In the genomic region with DNA sequence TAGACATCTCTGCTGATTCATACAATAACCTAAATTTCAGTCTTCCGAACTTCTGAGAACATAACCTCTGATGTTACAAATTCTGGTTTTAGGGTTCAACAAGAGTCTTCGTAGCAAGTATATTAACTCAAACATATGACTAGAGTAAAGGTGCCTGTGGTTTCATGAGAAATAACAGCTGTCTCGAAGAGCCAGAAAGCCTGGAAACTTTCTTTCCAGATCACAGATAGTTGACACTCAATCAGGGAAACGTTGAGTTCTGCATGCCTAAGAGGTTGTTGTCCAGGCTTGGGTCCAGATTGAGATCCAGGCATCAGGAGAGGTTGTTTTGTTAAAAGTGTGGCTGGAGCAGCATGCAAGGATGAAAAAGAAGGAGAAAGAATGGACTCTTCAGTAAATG, we compare ENCODE assay signal across 22 cellular contexts.
"Had no signal": no experiment of that assay in that cellular context is flagged by ENCODE, and none has a peak within 500 bp of the region (broad histone marks: within the 10 kb centered on the region; RNA-seq: fewer than 3 reads in every experiment).

No MANE protein-coding gene starts in this region.

- H3K27ac ChIP-seq: epithelial cell of prostate, esophagus muscularis mucosa, heart left ventricle, pancreas, suprapubic skin, thyroid gland had no signal

- H3K4me1 ChIP-seq: heart left ventricle, pancreas, suprapubic skin, thyroid gland had no signal

- ATAC-seq: heart left ventricle; left colon; left ventricle myocardium superior; natural killer cell; pancreas; right cardiac atrium; stimulated activated effector memory CD8-positive, alpha-beta T cell treated with anti-CD3 and anti-CD28 coated beads, Interleukin-12 subunit alpha, Interleukin-12 subunit beta, amount 100 ng/mL, for 72 hours; stimulated activated naive CD8-positive, alpha-beta T cell treated with anti-CD3 and anti-CD28 coated beads, Interleukin-15, Interleukin-2, amounts not matched to agents 100 U/mL and 50 U/mL, for 24 hours had no signal

- H3K4me3 ChIP-seq: esophagus muscularis mucosa, heart left ventricle, lung, pancreas, suprapubic skin, thyroid gland had no signal

- H3K9me3 ChIP-seq: esophagus muscularis mucosa, heart left ventricle, pancreas, suprapubic skin, thyroid gland had no signal

- H3K36me3 Mint-ChIP-seq: natural killer cell; stimulated activated effector memory CD8-positive, alpha-beta T cell treated with anti-CD3 and anti-CD28 coated beads, Interleukin-12 subunit alpha, Interleukin-12 subunit beta, amount 100 ng/mL, for 72 hours; type B pancreatic cell had no signal

- DNase-seq: cortex of kidney; effector memory CD4-positive, alpha-beta T cell; heart left ventricle; hippocampal formation; left colon; left ventricle myocardium superior; mesendoderm; natural killer cell; pancreas; right cardiac atrium; stimulated activated CD4-positive, alpha-beta T cell treated with anti-CD3 and anti-CD28 coated beads, Interleukin-4, amount 100 ng/mL, for 1 hour; stimulated activated CD8-positive, alpha-beta memory T cell treated with anti-CD3 and anti-CD28 coated beads, Interleukin-4, amount 100 ng/mL, for 48 hours; stimulated activated naive CD8-positive, alpha-beta T cell treated with anti-CD3 and anti-CD28 coated beads, Interleukin-15, Interleukin-2, amounts not matched to agents 100 U/mL and 50 U/mL, for 24 hours; thyroid gland had no signal

- H3K36me3 ChIP-seq: esophagus muscularis mucosa, heart left ventricle, pancreas, suprapubic skin, thyroid gland had no signal

- H3K4me1 Mint-ChIP-seq: natural killer cell; neural crest cell; stimulated activated effector memory CD8-positive, alpha-beta T cell treated with anti-CD3 and anti-CD28 coated beads, Interleukin-12 subunit alpha, Interleukin-12 subunit beta, amount 100 ng/mL, for 72 hours had no signal

- H3K27ac Mint-ChIP-seq: natural killer cell; progenitor cell of endocrine pancreas; stimulated activated effector memory CD8-positive, alpha-beta T cell treated with anti-CD3 and anti-CD28 coated beads, Interleukin-12 subunit alpha, Interleukin-12 subunit beta, amount 100 ng/mL, for 72 hours; type B pancreatic cell had no signal

- H3K9me3 Mint-ChIP-seq: natural killer cell; neural crest cell; stimulated activated effector memory CD8-positive, alpha-beta T cell treated with anti-CD3 and anti-CD28 coated beads, Interleukin-12 subunit alpha, Interleukin-12 subunit beta, amount 100 ng/mL, for 72 hours; type B pancreatic cell had no signal

- H3K4me3 Mint-ChIP-seq: natural killer cell; neural crest cell; stimulated activated effector memory CD8-positive, alpha-beta T cell treated with anti-CD3 and anti-CD28 coated beads, Interleukin-12 subunit alpha, Interleukin-12 subunit beta, amount 100 ng/mL, for 72 hours; type B pancreatic cell had no signal

- H3K27me3 ChIP-seq: esophagus muscularis mucosa, heart left ventricle, pancreas, suprapubic skin, thyroid gland had no signal

- H3K27me3 Mint-ChIP-seq: progenitor cell of endocrine pancreas, type B pancreatic cell had no signal
